ENCODE assay signal across 9 cellular contexts in genomic region chr9:101737705-101738565, GRCh38. TPM values are rescaled to one million over a fixed set of nuclear protein-coding genes. Genes with fewer than 3 reads are reported as not detected.
DNase-seq lines count a peak whose midpoint lies in the region; ATAC-seq and TF ChIP-seq lines count a peak whose summit lies in the region.
"Had no signal": no experiment of that assay in that cellular context is flagged by ENCODE, and none has a peak within 500 bp of the region (broad histone marks: within the 10 kb centered on the region; RNA-seq: fewer than 3 reads in every experiment).

No MANE protein-coding gene starts in this region.

- ATAC-seq in HG02970 (IDR thresholded peaks at IDR 0.05; ENCODE audit: low FRiP score, unreplicated experiment), result no peak

- H3K27me3 Mint-ChIP-seq in progenitor cell of endocrine pancreas, result peaks cover 86% of the 10 kb centered on the region

- TF ChIP-seq CTCF in cardiac muscle cell (IDR thresholded peaks at IDR 0.05; ENCODE audit: low read depth, low read length) (no peak), progenitor cell of endocrine pancreas (IDR thresholded peaks at IDR 0.05; ENCODE audit: unreplicated experiment) (peak; percentile 30)

- H3K27me3 ChIP-seq in cardiac muscle cell, result peaks cover 67% of the 10 kb centered on the region

- no peak overlapping the region for H3K27ac Mint-ChIP-seq in progenitor cell of endocrine pancreas

- H3K36me3 Mint-ChIP-seq in progenitor cell of endocrine pancreas (ENCODE audit: insufficient read depth), result no peaks in the 10 kb centered on the region

- no peaks in the 10 kb centered on the region for H3K9me3 Mint-ChIP-seq in progenitor cell of endocrine pancreas (ENCODE audit: low read depth)

- H3K36me3 ChIP-seq in ES-I3 (ENCODE audit: insufficient read depth, low read length) (no peaks in the 10 kb centered on the region), cardiac muscle cell (no peaks in the 10 kb centered on the region)

- H3K4me1 ChIP-seq in ES-I3 (ENCODE audit: insufficient read depth, low read length) (no peaks in the 10 kb centered on the region), cardiac muscle cell (ENCODE audit: low read depth) (no peaks in the 10 kb centered on the region)

- peaks cover 6% of the 10 kb centered on the region for H3K4me1 Mint-ChIP-seq in progenitor cell of endocrine pancreas (ENCODE audit: low read depth)

- peak overlapping the region; percentile 78 for H3K4me3 Mint-ChIP-seq in progenitor cell of endocrine pancreas (ENCODE audit: low read depth)

- H3K4me3 ChIP-seq in cardiac muscle cell, result peak overlapping the region; percentile 36

- in situ Hi-C loops in KBM-7 (cut with MboI; ENCODE audit: low pct_unique_long_range_greater_than_20kb, low sequenced_read_pairs), result no loop called here

- peak; percentile 5 for DNase-seq in NCI-H460 (ENCODE audit: extremely low read depth, low read depth)
- DNase-seq in cardiac muscle cell (ENCODE audit: low read depth in 1 of 2, low spot score in 1 of 2), result peak in 1 of 2 donors; percentile 39
- peak; percentile 26 for DNase-seq in progenitor cell of endocrine pancreas (ENCODE audit: low spot score, unreplicated experiment)
- no peak for DNase-seq in KBM-7
- DNase-seq in T-helper 9 cell, result no peak
- no peak for DNase-seq in NK-92 treated with Interleukin-12 subunit alpha and Interleukin-12 subunit beta, amount 100 ng/mL, for 24 hours (lab: John Stamatoyannopoulos, UW)

- H3K27ac ChIP-seq in cardiac muscle cell, result no peak overlapping the region

- H3K9ac ChIP-seq in ES-I3 (ENCODE audit: low read depth, low read length), result peak overlapping the region; percentile 40; the same call in 1 of the 2 replicates

- H3K9me3 ChIP-seq in ES-I3 (ENCODE audit: control insufficient read depth, insufficient read depth, low read length) (no peaks in the 10 kb centered on the region), cardiac muscle cell (ENCODE audit: low read depth) (no peaks in the 10 kb centered on the region)

RNA-seq across cellular contexts. Expression of gene GRIN3A, which starts 0.5 kb away (rescaled TPM):
- total RNA-seq in NCI-H460 (2014; rRNA removed; shearing (Covaris generic)), result not detected in 2 replicates
- not detected in 2 replicates for polyA plus RNA-seq in NCI-H460 (2014; cell fraction: nucleus; rRNA removed)
- total RNA-seq in cardiac muscle cell, result not detected in 2 replicates
- not detected in 2 replicates for polyA plus RNA-seq in cardiac muscle cell
- total RNA-seq in progenitor cell of endocrine pancreas, result 0.42 and 0.48 TPM in 2 replicates
- total RNA-seq: lung microvascular endothelial cell had no signal

Comparison
In these comparisons a context has a peak if more than half of its experiments do, and no peak if none do; other contexts are left out.
1. DNase-seq: peak in NCI-H460 (single experiment) and progenitor cell of endocrine pancreas (single experiment); none in KBM-7 (single experiment), T-helper 9 cell (single experiment) and NK-92 treated with Interleukin-12 subunit alpha and Interleukin-12 subunit beta, amount 100 ng/mL, for 24 hours (single experiment).